ENCODE assay signal across 16 cellular contexts in genomic region chr10:112738586-112739218, GRCh38.
"Had no signal": no experiment of that assay in that cellular context is flagged by ENCODE, and none has a peak within 500 bp of the region (broad histone marks: within the 10 kb centered on the region; RNA-seq: fewer than 3 reads in every experiment).

No MANE protein-coding gene starts in this region.

- H3K27me3 Mint-ChIP-seq: activated CD4-positive, alpha-beta T cell treated with anti-CD3 and anti-CD28 coated beads, Interleukin-2, amount 10 ng/mL, durations not matched to agents 24 days and 14 days; activated T-helper 17 cell treated with anti-CD3 and anti-CD28 coated beads, Interleukin-2, amount 50 U/mL, for 72 hours; central memory CD8-positive, alpha-beta T cell; natural killer cell treated with Interleukin-12 subunit alpha and Interleukin-12 subunit beta and Interleukin-15 and Interleukin-18, amount 100 ng/mL, for 72 hours; T-cell had no signal

- H3K36me3 ChIP-seq: thyroid gland, uterus had no signal

- H3K36me3 Mint-ChIP-seq: natural killer cell treated with Interleukin-12 subunit alpha and Interleukin-12 subunit beta and Interleukin-15 and Interleukin-18, amount 100 ng/mL, for 72 hours; WTC11 had no signal

- H3K27ac ChIP-seq: thyroid gland, uterus had no signal

- H3K4me3 ChIP-seq: thyroid gland, uterus had no signal

- H3K27me3 ChIP-seq: thyroid gland, uterus had no signal

- DNase-seq: activated CD4-positive, alpha-beta T cell treated with anti-CD3 and anti-CD28 coated beads, Interleukin-2, amount 10 ng/mL, durations not matched to agents 24 days and 14 days; activated naive CD4-positive, alpha-beta T cell treated with anti-CD3 and anti-CD28 coated beads for 36 hours; dermis blood vessel endothelial cell; glutamatergic neuron; immature natural killer cell; left colon; mammary epithelial cell; stimulated activated CD4-positive, alpha-beta T cell treated with anti-CD3 and anti-CD28 coated beads, Interleukin-4, amount 100 ng/mL, for 4 hours; T-cell; thyroid gland; uterus had no signal

- H3K9me3 Mint-ChIP-seq: activated CD4-positive, alpha-beta T cell treated with anti-CD3 and anti-CD28 coated beads, Interleukin-2, amount 10 ng/mL, durations not matched to agents 24 days and 14 days; activated naive CD4-positive, alpha-beta T cell treated with anti-CD3 and anti-CD28 coated beads for 36 hours; activated T-helper 17 cell treated with anti-CD3 and anti-CD28 coated beads, Interleukin-2, amount 50 U/mL, for 72 hours; central memory CD8-positive, alpha-beta T cell; immature natural killer cell; natural killer cell treated with Interleukin-12 subunit alpha and Interleukin-12 subunit beta and Interleukin-15 and Interleukin-18, amount 100 ng/mL, for 72 hours; T-cell; WTC11 had no signal

- H3K4me3 Mint-ChIP-seq: activated CD4-positive, alpha-beta T cell treated with anti-CD3 and anti-CD28 coated beads, Interleukin-2, amount 10 ng/mL, durations not matched to agents 24 days and 14 days; activated naive CD4-positive, alpha-beta T cell treated with anti-CD3 and anti-CD28 coated beads for 36 hours; activated T-helper 17 cell treated with anti-CD3 and anti-CD28 coated beads, Interleukin-2, amount 50 U/mL, for 72 hours; central memory CD8-positive, alpha-beta T cell; immature natural killer cell; natural killer cell treated with Interleukin-12 subunit alpha and Interleukin-12 subunit beta and Interleukin-15 and Interleukin-18, amount 100 ng/mL, for 72 hours; T-cell; WTC11 had no signal

- ATAC-seq: activated T-helper 17 cell treated with anti-CD3 and anti-CD28 coated beads, Interleukin-2, amount 50 U/mL, for 72 hours; esophagus mucosa; natural killer cell treated with Interleukin-12 subunit alpha and Interleukin-12 subunit beta and Interleukin-15 and Interleukin-18, amount 100 ng/mL, for 72 hours; T-cell; WTC11 had no signal

- H3K9me3 ChIP-seq: thyroid gland, uterus had no signal

- H3K27ac Mint-ChIP-seq: activated CD4-positive, alpha-beta T cell treated with anti-CD3 and anti-CD28 coated beads, Interleukin-2, amount 10 ng/mL, durations not matched to agents 24 days and 14 days; activated naive CD4-positive, alpha-beta T cell treated with anti-CD3 and anti-CD28 coated beads for 36 hours; activated T-helper 17 cell treated with anti-CD3 and anti-CD28 coated beads, Interleukin-2, amount 50 U/mL, for 72 hours; immature natural killer cell; natural killer cell treated with Interleukin-12 subunit alpha and Interleukin-12 subunit beta and Interleukin-15 and Interleukin-18, amount 100 ng/mL, for 72 hours; T-cell; WTC11 had no signal

- H3K4me1 Mint-ChIP-seq: activated CD4-positive, alpha-beta T cell treated with anti-CD3 and anti-CD28 coated beads, Interleukin-2, amount 10 ng/mL, durations not matched to agents 24 days and 14 days; central memory CD8-positive, alpha-beta T cell; T-cell had no signal

- H3K4me1 ChIP-seq: uterus had no signal
